ENCODE assay signal across 8 cellular contexts in genomic region chr2:96763511-96764252, GRCh38. TPM values are rescaled to one million over a fixed set of nuclear protein-coding genes. Genes with fewer than 3 reads are reported as not detected.
DNase-seq lines count a peak whose midpoint lies in the region; ATAC-seq and TF ChIP-seq lines count a peak whose summit lies in the region.

No MANE protein-coding gene starts in this region.

- peaks cover 0 to 3% (median 0%) of the 10 kb centered on the region in 3 donors for H3K36me3 Mint-ChIP-seq in naive thymus-derived CD8-positive, alpha-beta T cell

- POLR2A ChIA-PET in naive thymus-derived CD8-positive, alpha-beta T cell (lab: Charles Lee) = interaction anchor here (0.6 to 2.7 kb wide), 7 partner anchors 10 to 222 kb away, joined by 3 to 14 read pairs (median 3); partner anchors contain the start of genes CNNM3 and LMAN2L

- peaks cover 36 to 81% (median 76%) of the 10 kb centered on the region in 4 donors for H3K4me1 Mint-ChIP-seq in naive thymus-derived CD8-positive, alpha-beta T cell

- H3K36me3 ChIP-seq in RWPE2 (ENCODE audit: low read depth) = no peaks in the 10 kb centered on the region
- H3K36me3 ChIP-seq in effector memory CD4-positive, alpha-beta T cell (ENCODE audit: control insufficient read depth, insufficient read depth, low read length) = no peaks in the 10 kb centered on the region

- peak overlapping the region; percentile 87 for H3K4me3 ChIP-seq in RWPE2 (ENCODE audit: severe bottlenecking)
- peak overlapping the region; percentile 22 for H3K4me3 ChIP-seq in effector memory CD4-positive, alpha-beta T cell (ENCODE audit: insufficient read depth, low read depth, low read length, poor library complexity, severe bottlenecking)

- no peaks in the 10 kb centered on the region for H3K9me3 ChIP-seq in RWPE2 (ENCODE audit: severe bottlenecking)
- no peaks in the 10 kb centered on the region for H3K9me3 ChIP-seq in effector memory CD4-positive, alpha-beta T cell (ENCODE audit: control insufficient read depth, low read length)

- ATAC-seq in RWPE2 (ENCODE audit: low read depth) (0 out of 3 replicates have a peak, but pooled peaks have one; percentile 1), GM21576 (IDR thresholded peaks at IDR 0.05; ENCODE audit: unreplicated experiment) (no peak), HG03196 (IDR thresholded peaks at IDR 0.05; ENCODE audit: unreplicated experiment) (no peak)
- ATAC-seq in naive thymus-derived CD8-positive, alpha-beta T cell = no peak

- DNase-seq in AG20443 (ENCODE audit: low spot score) (peak; percentile 39), RWPE2 (ENCODE audit: low spot score) (no peak)
- no peak for DNase-seq in effector memory CD4-positive, alpha-beta T cell
- peak in 3 of 10 donors; percentile 15 to 22 (median 16) for DNase-seq in naive thymus-derived CD8-positive, alpha-beta T cell
- no peak for DNase-seq in activated CD4-positive, CD25-positive, alpha-beta regulatory T cell treated with anti-CD3 and anti-CD28 coated beads, Interleukin-2, amount 50 U/mL, for 72 hours

- peak overlapping the region; percentile 76 to 92 (median 86) for H3K4me3 Mint-ChIP-seq in naive thymus-derived CD8-positive, alpha-beta T cell

- H3K27ac Mint-ChIP-seq in naive thymus-derived CD8-positive, alpha-beta T cell = peak overlapping the region in 8 of 10 donors; percentile 35 to 91 (median 70)

- no peaks in the 10 kb centered on the region for H3K27me3 ChIP-seq in RWPE2 (ENCODE audit: insufficient read depth, poor library complexity, severe bottlenecking)
- no peaks in the 10 kb centered on the region for H3K27me3 ChIP-seq in effector memory CD4-positive, alpha-beta T cell (replicated peaks; ENCODE audit: control insufficient read depth, insufficient read depth, low read length, poor library complexity, severe bottlenecking)

- no peaks in the 10 kb centered on the region for H3K9me3 Mint-ChIP-seq in naive thymus-derived CD8-positive, alpha-beta T cell

- peak; percentile 75 for TF ChIP-seq CTCF in GM12872 (IDR thresholded peaks at IDR 0.05; ENCODE audit: insufficient read depth, low read depth, low read length)
- peak; percentile 50 for TF ChIP-seq CTCF in RWPE2 (IDR thresholded peaks at IDR 0.05; ENCODE audit: poor library complexity, severe bottlenecking)

- H3K27ac ChIP-seq in RWPE2 (ENCODE audit: poor library complexity, severe bottlenecking) = no peak overlapping the region
- no peak overlapping the region for H3K27ac ChIP-seq in effector memory CD4-positive, alpha-beta T cell (ENCODE audit: insufficient read depth, low read length, poor library complexity, severe bottlenecking)

- H3K4me1 ChIP-seq in RWPE2 (ENCODE audit: insufficient read depth, poor library complexity, severe bottlenecking) = peaks cover 25% of the 10 kb centered on the region
- peaks cover 37% of the 10 kb centered on the region for H3K4me1 ChIP-seq in effector memory CD4-positive, alpha-beta T cell (ENCODE audit: control insufficient read depth, insufficient read depth, low read length, poor library complexity, severe bottlenecking)

- H3K27me3 Mint-ChIP-seq in naive thymus-derived CD8-positive, alpha-beta T cell = no peaks in the 10 kb centered on the region

RNA-seq across cellular contexts. Expression of gene CNNM4, which starts 3.0 kb away (rescaled TPM):
- 1 to 10 TPM; 4.5 to 4.9 TPM for total RNA-seq in naive thymus-derived CD8-positive, alpha-beta T cell
- 1 to 10 TPM in 2 of 3 donors, under 1 TPM in 1; 0.63 to 2.2 (median 1.3) TPM for polyA plus RNA-seq in naive thymus-derived CD8-positive, alpha-beta T cell

RNA-seq across cellular contexts. Expression of gene LMAN2L, which starts 23.8 kb away (rescaled TPM):
- total RNA-seq in naive thymus-derived CD8-positive, alpha-beta T cell = 1 to 10 TPM; 7.4 to 9.1 TPM
- polyA plus RNA-seq in naive thymus-derived CD8-positive, alpha-beta T cell = 10 to 100 TPM; 20.9 to 21.3 (median 21.3) TPM

RNA-seq across cellular contexts. Expression of gene CNNM3, which starts 52.4 kb away (rescaled TPM):
- 10 to 100 TPM; 40.0 to 41.1 TPM for total RNA-seq in naive thymus-derived CD8-positive, alpha-beta T cell
- polyA plus RNA-seq in naive thymus-derived CD8-positive, alpha-beta T cell = 10 to 100 TPM in 2 of 3 donors, 1 to 10 TPM in 1; 2.8 to 12.0 (median 11.4) TPM
